Comparison of ENCODE assay signal across 36 cellular contexts in the genomic region with DNA sequence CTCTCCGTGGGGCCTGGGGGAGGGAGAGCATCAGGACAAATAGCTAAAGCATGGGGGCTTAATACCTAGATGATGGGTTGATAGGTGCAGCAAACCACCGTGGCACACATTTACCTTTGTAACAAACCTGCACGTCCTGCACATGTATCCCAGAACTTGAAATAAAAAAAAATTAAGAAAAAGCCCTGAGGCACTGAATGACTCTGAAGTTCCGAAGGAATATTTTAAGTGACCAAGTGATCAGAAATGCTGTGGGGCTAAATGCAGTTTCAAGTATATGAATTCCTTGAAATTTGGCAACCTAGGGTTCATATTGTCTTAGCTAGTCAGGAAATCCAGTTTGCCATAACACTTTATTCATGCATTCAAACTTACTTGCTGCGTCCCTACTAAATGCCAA.
"Had no signal": no experiment of that assay in that cellular context is flagged by ENCODE, and none has a peak within 500 bp of the region (broad histone marks: within the 10 kb centered on the region; RNA-seq: fewer than 3 reads in every experiment).

No MANE protein-coding gene starts in this region.

- H3K4me3 ChIP-seq: adrenal gland, body of pancreas, breast epithelium had no signal

- H3K27me3 Mint-ChIP-seq: activated CD4-positive, alpha-beta memory T cell treated with anti-CD3 and anti-CD28 coated beads for 36 hours; activated CD4-positive, alpha-beta T cell treated with anti-CD3 and anti-CD28 coated beads, Interleukin-2, amount 10 ng/mL, durations not matched to agents 24 days and 14 days; activated CD8-positive, alpha-beta T cell treated with anti-CD3 and anti-CD28 coated beads for 36 hours; activated naive CD8-positive, alpha-beta T cell treated with anti-CD3 and anti-CD28 coated beads for 36 hours; activated T-helper 17 cell treated with anti-CD3 and anti-CD28 coated beads, Interleukin-2, amount 50 U/mL, for 72 hours had no signal

- H3K4me1 Mint-ChIP-seq: activated CD4-positive, alpha-beta T cell treated with anti-CD3 and anti-CD28 coated beads, Interleukin-2, amount 10 ng/mL, durations not matched to agents 24 days and 14 days; activated naive CD8-positive, alpha-beta T cell treated with anti-CD3 and anti-CD28 coated beads for 36 hours; activated T-helper 17 cell treated with anti-CD3 and anti-CD28 coated beads, Interleukin-2, amount 50 U/mL, for 72 hours had no signal

- ATAC-seq: activated CD8-positive, alpha-beta T cell treated with anti-CD3 and anti-CD28 coated beads for 36 hours; activated naive CD4-positive, alpha-beta T cell treated with anti-CD3 and anti-CD28 coated beads, Interleukin-2, amount 50 U/mL, for 72 hours; activated T-cell treated with anti-CD3 and anti-CD28 coated beads, Interleukin-2, amount 50 U/mL, for 4 hours; activated T-cell treated with anti-CD3 and anti-CD28 coated beads, Interleukin-2, amount 50 U/mL, for 72 hours; activated T-helper 17 cell treated with anti-CD3 and anti-CD28 coated beads, Interleukin-2, amount 50 U/mL, for 72 hours; body of pancreas had no signal

- H3K27me3 ChIP-seq: adrenal gland, body of pancreas, brain microvascular endothelial cell, breast epithelium had no signal

- FAIRE-seq: astrocyte, TTC549 had no signal

- H3K9me3 Mint-ChIP-seq: activated CD4-positive, alpha-beta memory T cell treated with anti-CD3 and anti-CD28 coated beads for 36 hours; activated CD4-positive, alpha-beta T cell treated with anti-CD3 and anti-CD28 coated beads, Interleukin-2, amount 10 ng/mL, durations not matched to agents 24 days and 14 days; activated CD8-positive, alpha-beta T cell treated with anti-CD3 and anti-CD28 coated beads for 36 hours; activated naive CD4-positive, alpha-beta T cell treated with anti-CD3 and anti-CD28 coated beads for 36 hours; activated naive CD8-positive, alpha-beta T cell treated with anti-CD3 and anti-CD28 coated beads for 36 hours; activated T-helper 1 cell treated with anti-CD3 and anti-CD28 coated beads, Interleukin-12 subunit alpha, Interleukin-12 subunit beta, Interleukin-2, Interleukin-4 antibody, amounts not matched to agents 30 ng/mL and 10 ng/mL and 1 ng/mL, durations not matched to agents 14 hours and 24 hours and 36 hours; T-helper 1 cell treated with Interleukin-12 subunit alpha and Interleukin-12 subunit beta and Interleukin-4 antibody, amounts not matched to agents 30 μg/mL and 1 μg/mL, for 36 hours; T-helper 2 cell treated with Interferon-gamma antibody and Interleukin-4, amounts not matched to agents 5 μg/mL and 100 μg/mL, for 36 hours had no signal

- H3K27ac ChIP-seq: adrenal gland, body of pancreas, brain microvascular endothelial cell, breast epithelium, VCaP had no signal

- H3K36me3 Mint-ChIP-seq: activated CD4-positive, alpha-beta memory T cell treated with anti-CD3 and anti-CD28 coated beads for 36 hours; activated naive CD4-positive, alpha-beta T cell treated with anti-CD3 and anti-CD28 coated beads, Interleukin-2, amount 50 U/mL, for 72 hours; activated naive CD8-positive, alpha-beta T cell treated with anti-CD3 and anti-CD28 coated beads for 36 hours had no signal

- H3K36me3 ChIP-seq: adrenal gland, brain microvascular endothelial cell, breast epithelium had no signal

- H3K9me3 ChIP-seq: adrenal gland, body of pancreas, breast epithelium had no signal

- H3K27ac Mint-ChIP-seq: activated B cell treated with CpG ODN at 0.5 μM for 24 hours; activated CD4-positive, alpha-beta memory T cell treated with anti-CD3 and anti-CD28 coated beads for 36 hours; activated CD4-positive, alpha-beta T cell treated with anti-CD3 and anti-CD28 coated beads, Interleukin-2, amount 10 ng/mL, durations not matched to agents 24 days and 14 days; activated CD8-positive, alpha-beta T cell treated with anti-CD3 and anti-CD28 coated beads for 36 hours; activated naive CD4-positive, alpha-beta T cell treated with anti-CD3 and anti-CD28 coated beads for 36 hours; activated naive CD4-positive, alpha-beta T cell treated with anti-CD3 and anti-CD28 coated beads, Interleukin-2, amount 50 U/mL, for 72 hours; activated naive CD8-positive, alpha-beta T cell treated with anti-CD3 and anti-CD28 coated beads for 36 hours; activated T-cell treated with anti-CD3 and anti-CD28 coated beads, Interleukin-2, amount 50 U/mL, for 72 hours; activated T-helper 1 cell treated with anti-CD3 and anti-CD28 coated beads, Interleukin-12 subunit alpha, Interleukin-12 subunit beta, Interleukin-2, Interleukin-4 antibody, amounts not matched to agents 30 ng/mL and 10 ng/mL and 1 ng/mL, durations not matched to agents 14 hours and 24 hours and 36 hours; activated T-helper 17 cell treated with anti-CD3 and anti-CD28 coated beads, Interleukin-2, amount 50 U/mL, for 72 hours; T-helper 1 cell treated with Interleukin-12 subunit alpha and Interleukin-12 subunit beta and Interleukin-4 antibody, amounts not matched to agents 30 μg/mL and 1 μg/mL, for 36 hours; T-helper 2 cell treated with Interferon-gamma antibody and Interleukin-4, amounts not matched to agents 5 μg/mL and 100 μg/mL, for 36 hours had no signal

- DNase-seq: activated B cell treated with CpG ODN at 0.5 μM for 24 hours; activated CD4-positive, alpha-beta memory T cell treated with anti-CD3 and anti-CD28 coated beads for 36 hours; activated CD4-positive, alpha-beta T cell treated with anti-CD3 and anti-CD28 coated beads for 4 hours; activated CD4-positive, alpha-beta T cell treated with anti-CD3 and anti-CD28 coated beads, Interleukin-2, amount 10 ng/mL, durations not matched to agents 24 days and 14 days; activated CD4-positive, alpha-beta T cell treated with anti-CD3 and anti-CD28 coated beads, Interleukin-2, amount 50 U/mL, for 1 hour; activated CD4-positive, alpha-beta T cell treated with anti-CD3 and anti-CD28 coated beads, Interleukin-2, amount 50 U/mL, for 4 hours; activated CD4-positive, CD25-positive, alpha-beta regulatory T cell treated with anti-CD3 and anti-CD28 coated beads, Interleukin-2, amount 50 U/mL, for 72 hours; activated CD8-positive, alpha-beta memory T cell treated with anti-CD3 and anti-CD28 coated beads, Interleukin-2, amount 50 U/mL, for 4 hours; activated CD8-positive, alpha-beta T cell treated with anti-CD3 and anti-CD28 coated beads for 36 hours; activated effector memory CD4-positive, alpha-beta T cell treated with anti-CD3 and anti-CD28 coated beads, Interleukin-2, amount 50 U/mL, for 16 hours; activated gamma-delta T cell treated with Interleukin-2 at 50 U/mL for 16 hours; activated naive CD4-positive, alpha-beta T cell; activated naive CD4-positive, alpha-beta T cell treated with anti-CD3 and anti-CD28 coated beads for 36 hours; activated naive CD4-positive, alpha-beta T cell treated with anti-CD3 and anti-CD28 coated beads, Interleukin-2, amount 50 U/mL, for 16 hours; activated naive CD8-positive, alpha-beta T cell treated with anti-CD3 and anti-CD28 coated beads for 36 hours; activated T-cell treated with anti-CD3 and anti-CD28 coated beads for 4 hours; activated T-cell treated with anti-CD3 and anti-CD28 coated beads, Interleukin-2, amount 50 U/mL, for 1 hour; activated T-cell treated with anti-CD3 and anti-CD28 coated beads, Interleukin-2, amount 50 U/mL, for 4 hours; activated T-cell treated with anti-CD3 and anti-CD28 coated beads, Interleukin-2, amount 50 U/mL, for 72 hours; adrenal gland; amniotic stem cell; aorta; body of pancreas; brain microvascular endothelial cell; central memory CD4-positive, alpha-beta T cell; T-helper 2 cell; T-helper 9 cell had no signal

- H3K4me1 ChIP-seq: adrenal gland, body of pancreas, breast epithelium had no signal

- H3K4me3 Mint-ChIP-seq: activated B cell treated with CpG ODN at 0.5 μM for 24 hours; activated CD4-positive, alpha-beta memory T cell treated with anti-CD3 and anti-CD28 coated beads for 36 hours; activated CD4-positive, alpha-beta T cell treated with anti-CD3 and anti-CD28 coated beads, Interleukin-2, amount 10 ng/mL, durations not matched to agents 24 days and 14 days; activated CD8-positive, alpha-beta T cell treated with anti-CD3 and anti-CD28 coated beads for 36 hours; activated naive CD4-positive, alpha-beta T cell treated with anti-CD3 and anti-CD28 coated beads for 36 hours; activated naive CD8-positive, alpha-beta T cell treated with anti-CD3 and anti-CD28 coated beads for 36 hours; activated T-cell treated with anti-CD3 and anti-CD28 coated beads, Interleukin-2, amount 50 U/mL, for 4 hours; activated T-cell treated with anti-CD3 and anti-CD28 coated beads, Interleukin-2, amount 50 U/mL, for 72 hours; activated T-helper 1 cell treated with anti-CD3 and anti-CD28 coated beads, Interleukin-12 subunit alpha, Interleukin-12 subunit beta, Interleukin-2, Interleukin-4 antibody, amounts not matched to agents 30 ng/mL and 10 ng/mL and 1 ng/mL, durations not matched to agents 14 hours and 24 hours and 36 hours; activated T-helper 17 cell treated with anti-CD3 and anti-CD28 coated beads, Interleukin-2, amount 50 U/mL, for 72 hours; T-helper 1 cell treated with Interleukin-12 subunit alpha and Interleukin-12 subunit beta and Interleukin-4 antibody, amounts not matched to agents 30 μg/mL and 1 μg/mL, for 36 hours; T-helper 2 cell treated with Interferon-gamma antibody and Interleukin-4, amounts not matched to agents 5 μg/mL and 100 μg/mL, for 36 hours had no signal
